In genomic region chr21:31042080-31042464, GRCh38 we compare ENCODE assay signal across 25 cellular contexts. TPM values are rescaled to one million over a fixed set of nuclear protein-coding genes. Genes with fewer than 3 reads are reported as not detected.
DNase-seq lines count a peak whose midpoint lies in the region; ATAC-seq and TF ChIP-seq lines count a peak whose summit lies in the region.
"Had no signal": no experiment of that assay in that cellular context is flagged by ENCODE, and none has a peak within 500 bp of the region (broad histone marks: within the 10 kb centered on the region; RNA-seq: fewer than 3 reads in every experiment).

No MANE protein-coding gene starts in this region.

- H3K27me3 ChIP-seq in foreskin keratinocyte, result no peaks in the 10 kb centered on the region
- H3K27me3 ChIP-seq: SJSA1, transverse colon had no signal

- H3K36me3 Mint-ChIP-seq in immature natural killer cell, result no peaks in the 10 kb centered on the region
- H3K36me3 Mint-ChIP-seq: CD8-positive, alpha-beta T cell; memory B cell had no signal

- DNase-seq in foreskin keratinocyte (no peak), immature natural killer cell (no peak), OCI-M1 (lab: John Stamatoyannopoulos, UW) (no peak)
- DNase-seq: activated CD4-positive, alpha-beta T cell treated with anti-CD3 and anti-CD28 coated beads, Interleukin-2, amount 50 U/mL, for 4 hours; activated gamma-delta T cell; CD8-positive, alpha-beta T cell; cortex of kidney; hippocampal formation; naive thymus-derived CD8-positive, alpha-beta T cell; NCI-H1417 treated with DMSO at 0.1 percent for 48 hours; NCI-H526 treated with DMSO at 0.1 percent for 48 hours; PC-9; stimulated activated naive CD8-positive, alpha-beta T cell treated with anti-CD3 and anti-CD28 coated beads, Interleukin-15, amount 100 ng/mL, for 72 hours; transverse colon had no signal

- TF ChIP-seq CTCF in foreskin keratinocyte (conservative IDR thresholded peaks at IDR 0.05), result no peak

- H3K9me3 Mint-ChIP-seq in immature natural killer cell, result peaks cover 0 to 2% (median 0%) of the 10 kb centered on the region in 6 donors
- H3K9me3 Mint-ChIP-seq: CD8-positive, alpha-beta T cell; naive thymus-derived CD8-positive, alpha-beta T cell; stimulated activated naive CD8-positive, alpha-beta T cell treated with anti-CD3 and anti-CD28 coated beads, Interleukin-15, amount 100 ng/mL, for 72 hours; T-helper 1 cell treated with Interleukin-12 subunit alpha and Interleukin-12 subunit beta and Interleukin-4 antibody, amounts not matched to agents 30 μg/mL and 1 μg/mL, for 36 hours had no signal

- no peak overlapping the region for H3K27ac ChIP-seq in foreskin keratinocyte
- H3K27ac ChIP-seq: parathyroid adenoma, PC-9, SJSA1, transverse colon had no signal

- no peak overlapping the region for H3K4me3 Mint-ChIP-seq in immature natural killer cell
- H3K4me3 Mint-ChIP-seq: CD8-positive, alpha-beta T cell; memory B cell; naive thymus-derived CD8-positive, alpha-beta T cell; stimulated activated naive CD8-positive, alpha-beta T cell treated with anti-CD3 and anti-CD28 coated beads, Interleukin-15, amount 100 ng/mL, for 72 hours; T-helper 1 cell treated with Interleukin-12 subunit alpha and Interleukin-12 subunit beta and Interleukin-4 antibody, amounts not matched to agents 30 μg/mL and 1 μg/mL, for 36 hours had no signal

- ATAC-seq in GM18909 (IDR thresholded peaks at IDR 0.05; ENCODE audit: poor library complexity, unreplicated experiment) (peak; percentile 46), GM21786 (IDR thresholded peaks at IDR 0.05; ENCODE audit: unreplicated experiment) (peak; percentile 43), HG03039 (IDR thresholded peaks at IDR 0.05; ENCODE audit: unreplicated experiment) (peak; percentile 48), foreskin keratinocyte (no peak), GM18520 (IDR thresholded peaks at IDR 0.05; ENCODE audit: unreplicated experiment) (no peak)
- ATAC-seq: CD8-positive, alpha-beta T cell; naive thymus-derived CD8-positive, alpha-beta T cell; stimulated activated naive CD8-positive, alpha-beta T cell treated with anti-CD3 and anti-CD28 coated beads, Interleukin-15, amount 100 ng/mL, for 72 hours had no signal

- no peak overlapping the region for H3K27ac Mint-ChIP-seq in immature natural killer cell
- H3K27ac Mint-ChIP-seq: CD8-positive, alpha-beta T cell; memory B cell; naive thymus-derived CD8-positive, alpha-beta T cell; stimulated activated naive CD8-positive, alpha-beta T cell treated with anti-CD3 and anti-CD28 coated beads, Interleukin-15, amount 100 ng/mL, for 72 hours; T-helper 1 cell treated with Interleukin-12 subunit alpha and Interleukin-12 subunit beta and Interleukin-4 antibody, amounts not matched to agents 30 μg/mL and 1 μg/mL, for 36 hours had no signal

- H3K4me1 Mint-ChIP-seq in immature natural killer cell, result no peaks in the 10 kb centered on the region
- H3K4me1 Mint-ChIP-seq: memory B cell; naive thymus-derived CD8-positive, alpha-beta T cell; stimulated activated naive CD8-positive, alpha-beta T cell treated with anti-CD3 and anti-CD28 coated beads, Interleukin-15, amount 100 ng/mL, for 72 hours had no signal

- H3K4me1 ChIP-seq in foreskin keratinocyte, result no peaks in the 10 kb centered on the region
- H3K4me1 ChIP-seq: parathyroid adenoma, SJSA1, transverse colon had no signal

- peaks cover 0 to 8% (median 4%) of the 10 kb centered on the region in 3 donors for H3K27me3 Mint-ChIP-seq in immature natural killer cell (ENCODE audit: low read depth in 3 of 3)

RNA-seq across cellular contexts. Expression of gene KRTAP19-8, which starts 3.8 kb away (rescaled TPM):
- not detected in 2 replicates for total RNA-seq in foreskin keratinocyte
- polyA plus RNA-seq in foreskin keratinocyte (not detected in 2 replicates), immature natural killer cell (not detected)
- total RNA-seq: CD8-positive, alpha-beta T cell; H4; naive thymus-derived CD8-positive, alpha-beta T cell; PC-9; SJSA1; transverse colon had no signal
- polyA plus RNA-seq: adipose tissue; keratinocyte; naive thymus-derived CD8-positive, alpha-beta T cell had no signal

Comparison
In these comparisons a context has a peak if more than half of its experiments do, and no peak if none do; other contexts are left out.
1. ATAC-seq: peak in GM18909 (single experiment), GM21786 (single experiment) and HG03039 (single experiment); none in foreskin keratinocyte (single experiment) and GM18520 (single experiment).